18 cellular contexts compared by ENCODE assay signal in the genomic region with DNA sequence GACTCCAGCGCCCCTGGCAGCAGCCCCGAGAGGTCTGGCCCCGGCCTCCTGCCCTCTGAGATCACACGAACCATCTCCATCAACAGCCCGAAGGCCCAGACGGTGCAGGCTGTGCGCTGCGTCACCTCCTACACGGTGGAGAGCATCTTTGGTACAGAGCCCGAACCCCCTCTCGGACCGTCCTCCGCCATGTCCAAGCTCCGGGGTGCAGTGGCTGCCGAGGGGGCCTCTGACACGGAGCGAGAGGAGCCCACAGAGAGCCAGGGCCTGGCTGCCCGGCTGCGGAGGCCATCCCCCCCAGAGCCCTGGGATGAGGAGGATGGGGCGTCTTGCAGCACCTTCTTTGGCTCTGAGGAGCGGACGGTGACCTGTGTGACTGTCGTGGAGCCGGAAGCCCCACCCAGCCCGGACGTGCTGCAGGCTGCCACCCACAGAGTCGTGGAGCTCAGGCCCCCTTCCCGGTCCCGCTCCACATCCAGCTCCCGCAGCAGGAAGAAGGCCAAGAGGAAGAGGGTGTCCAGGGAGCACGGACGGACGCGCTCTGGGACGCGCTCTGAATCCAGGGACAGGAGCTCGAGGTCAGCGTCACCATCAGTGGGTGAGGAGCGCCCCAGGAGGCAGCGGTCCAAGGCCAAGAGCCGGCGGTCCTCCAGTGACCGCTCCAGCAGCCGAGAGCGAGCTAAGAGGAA. TPM values are rescaled to one million over a fixed set of nuclear protein-coding genes. Genes with fewer than 3 reads are reported as not detected.
"Had no signal": no experiment of that assay in that cellular context is flagged by ENCODE, and none has a peak within 500 bp of the region (broad histone marks: within the 10 kb centered on the region; RNA-seq: fewer than 3 reads in every experiment).

No MANE protein-coding gene starts in this region.

- H3K27ac Mint-ChIP-seq: activated CD4-positive, alpha-beta memory T cell treated with anti-CD3 and anti-CD28 coated beads for 36 hours; memory B cell had no signal

- H3K4me2 ChIP-seq: hepatocyte had no signal

- H3K27ac ChIP-seq: hepatocyte, VCaP had no signal

- H3K79me2 ChIP-seq: hepatocyte had no signal

- H3K9me3 Mint-ChIP-seq: activated CD4-positive, alpha-beta memory T cell treated with anti-CD3 and anti-CD28 coated beads for 36 hours; memory B cell; naive thymus-derived CD8-positive, alpha-beta T cell; stimulated activated naive CD8-positive, alpha-beta T cell treated with anti-CD3 and anti-CD28 coated beads, Interleukin-15, amount 100 ng/mL, for 72 hours had no signal

- H3K27me3 ChIP-seq: hepatocyte had no signal

- H3K4me3 Mint-ChIP-seq: activated CD4-positive, alpha-beta memory T cell treated with anti-CD3 and anti-CD28 coated beads for 36 hours; memory B cell; stimulated activated naive CD8-positive, alpha-beta T cell treated with anti-CD3 and anti-CD28 coated beads, Interleukin-15, amount 100 ng/mL, for 72 hours had no signal

- H3K27me3 Mint-ChIP-seq: activated CD4-positive, alpha-beta memory T cell treated with anti-CD3 and anti-CD28 coated beads for 36 hours; memory B cell; naive thymus-derived CD8-positive, alpha-beta T cell; stimulated activated naive CD8-positive, alpha-beta T cell treated with anti-CD3 and anti-CD28 coated beads, Interleukin-15, amount 100 ng/mL, for 72 hours had no signal

- H2AFZ ChIP-seq: hepatocyte had no signal

- DNase-seq: activated CD4-positive, alpha-beta memory T cell treated with anti-CD3 and anti-CD28 coated beads for 36 hours; activated CD4-positive, alpha-beta T cell treated with anti-CD3 and anti-CD28 coated beads for 1 hour; left ventricle myocardium superior; naive thymus-derived CD8-positive, alpha-beta T cell; nucleus accumbens; small intestine; stimulated activated naive CD8-positive, alpha-beta T cell treated with anti-CD3 and anti-CD28 coated beads, Interleukin-15, amount 100 ng/mL, for 72 hours had no signal

- H3K4me3 ChIP-seq: hepatocyte had no signal

- ATAC-seq: left ventricle myocardium superior; naive thymus-derived CD8-positive, alpha-beta T cell; SK-N-SH treated with all-trans-retinoic acid at 6 μM for 48 hours; stimulated activated naive CD8-positive, alpha-beta T cell treated with anti-CD3 and anti-CD28 coated beads, Interleukin-15, amount 100 ng/mL, for 72 hours had no signal

RNA-seq across cellular contexts. Expression of a gene that starts 16.6 kb away (rescaled TPM):
- total RNA-seq: activated CD4-positive, alpha-beta memory T cell treated with anti-CD3 and anti-CD28 coated beads for 36 hours; astrocyte; bronchial epithelial cell; left ventricle myocardium superior; naive thymus-derived CD8-positive, alpha-beta T cell; temporal lobe; ureter had no signal
- polyA plus RNA-seq: keratinocyte; naive thymus-derived CD8-positive, alpha-beta T cell had no signal

RNA-seq across cellular contexts. Expression of a gene that starts 18.9 kb away (rescaled TPM):
- total RNA-seq: activated CD4-positive, alpha-beta memory T cell treated with anti-CD3 and anti-CD28 coated beads for 36 hours; bronchial epithelial cell; hepatocyte; left ventricle myocardium superior; mucosa of gallbladder; naive thymus-derived CD8-positive, alpha-beta T cell; temporal lobe; ureter had no signal
- polyA plus RNA-seq: esophagus; keratinocyte; naive thymus-derived CD8-positive, alpha-beta T cell had no signal

RNA-seq across cellular contexts. Expression of a gene that starts 29.0 kb away (rescaled TPM):
- total RNA-seq: bronchial epithelial cell, hepatocyte, left ventricle myocardium superior, temporal lobe had no signal
- polyA plus RNA-seq: keratinocyte; naive thymus-derived CD8-positive, alpha-beta T cell had no signal
